ENCODE assay signal across 1 cellular context in genomic region chr22:19431641-19432091, GRCh38.
TF ChIP-seq lines count a peak whose summit lies in the region.

A gene with protein sequence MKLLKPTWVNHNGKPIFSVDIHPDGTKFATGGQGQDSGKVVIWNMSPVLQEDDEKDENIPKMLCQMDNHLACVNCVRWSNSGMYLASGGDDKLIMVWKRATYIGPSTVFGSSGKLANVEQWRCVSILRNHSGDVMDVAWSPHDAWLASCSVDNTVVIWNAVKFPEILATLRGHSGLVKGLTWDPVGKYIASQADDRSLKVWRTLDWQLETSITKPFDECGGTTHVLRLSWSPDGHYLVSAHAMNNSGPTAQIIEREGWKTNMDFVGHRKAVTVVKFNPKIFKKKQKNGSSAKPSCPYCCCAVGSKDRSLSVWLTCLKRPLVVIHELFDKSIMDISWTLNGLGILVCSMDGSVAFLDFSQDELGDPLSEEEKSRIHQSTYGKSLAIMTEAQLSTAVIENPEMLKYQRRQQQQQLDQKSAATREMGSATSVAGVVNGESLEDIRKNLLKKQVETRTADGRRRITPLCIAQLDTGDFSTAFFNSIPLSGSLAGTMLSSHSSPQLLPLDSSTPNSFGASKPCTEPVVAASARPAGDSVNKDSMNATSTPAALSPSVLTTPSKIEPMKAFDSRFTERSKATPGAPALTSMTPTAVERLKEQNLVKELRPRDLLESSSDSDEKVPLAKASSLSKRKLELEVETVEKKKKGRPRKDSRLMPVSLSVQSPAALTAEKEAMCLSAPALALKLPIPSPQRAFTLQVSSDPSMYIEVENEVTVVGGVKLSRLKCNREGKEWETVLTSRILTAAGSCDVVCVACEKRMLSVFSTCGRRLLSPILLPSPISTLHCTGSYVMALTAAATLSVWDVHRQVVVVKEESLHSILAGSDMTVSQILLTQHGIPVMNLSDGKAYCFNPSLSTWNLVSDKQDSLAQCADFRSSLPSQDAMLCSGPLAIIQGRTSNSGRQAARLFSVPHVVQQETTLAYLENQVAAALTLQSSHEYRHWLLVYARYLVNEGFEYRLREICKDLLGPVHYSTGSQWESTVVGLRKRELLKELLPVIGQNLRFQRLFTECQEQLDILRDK (minus strand): TSS chr22:19431733. CDS start chr22:19431476, 257 bp downstream.

TF ChIP-seq in SK-N-SH, 30 proteins besides CTCF, POLR2A, EP300 and RAD21 (continued from another document):
- TF ChIP-seq IRF3 (IDR thresholded peaks at IDR 0.05; ENCODE audit: low read depth, low read length) (no peak), RCOR1 (IDR thresholded peaks at IDR 0.05; ENCODE audit: low read length) (no peak; the same call in 1 of the 2 replicates), NRF1 (IDR thresholded peaks at IDR 0.05; ENCODE audit: low read depth, low read length) (0 out of 2 replicates have a peak, but pooled peaks have one; percentile 15), POLR2AphosphoS5 (IDR thresholded peaks at IDR 0.05; ENCODE audit: low read depth, low read length) (no peak), YY1 (IDR thresholded peaks at IDR 0.05; ENCODE audit: low read depth) (no peak), EZH2phosphoT487 (IDR thresholded peaks at IDR 0.05; ENCODE audit: borderline replicate concordance, low read depth) (no peak), REST (IDR thresholded peaks at IDR 0.05; ENCODE audit: low read depth, low read length) (peak; percentile 64; the same call in 1 of the 2 replicates), SIN3A (IDR thresholded peaks at IDR 0.05; ENCODE audit: borderline replicate concordance, low read depth, low read length) (no peak), FOXM1 (IDR thresholded peaks at IDR 0.05; ENCODE audit: low read depth) (no peak), GABPA (IDR thresholded peaks at IDR 0.05; ENCODE audit: low read depth) (peak; percentile 84), ELF1 (IDR thresholded peaks at IDR 0.05) (no peak), MAX (IDR thresholded peaks at IDR 0.05; ENCODE audit: low read depth) (peak; percentile 26; the same call in 1 of the 2 replicates), RXRA (IDR thresholded peaks at IDR 0.05; ENCODE audit: borderline replicate concordance, low read depth) (no peak), FOXJ3 (CRISPR knock-in tag; IDR thresholded peaks at IDR 0.05) (no peak)
- TF ChIP-seq, protein P1, sequence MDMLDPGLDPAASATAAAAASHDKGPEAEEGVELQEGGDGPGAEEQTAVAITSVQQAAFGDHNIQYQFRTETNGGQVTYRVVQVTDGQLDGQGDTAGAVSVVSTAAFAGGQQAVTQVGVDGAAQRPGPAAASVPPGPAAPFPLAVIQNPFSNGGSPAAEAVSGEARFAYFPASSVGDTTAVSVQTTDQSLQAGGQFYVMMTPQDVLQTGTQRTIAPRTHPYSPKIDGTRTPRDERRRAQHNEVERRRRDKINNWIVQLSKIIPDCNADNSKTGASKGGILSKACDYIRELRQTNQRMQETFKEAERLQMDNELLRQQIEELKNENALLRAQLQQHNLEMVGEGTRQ (IDR thresholded peaks at IDR 0.05; ENCODE audit: borderline replicate concordance, low read depth, low read length), result no peak
- TF ChIP-seq, protein P2, sequence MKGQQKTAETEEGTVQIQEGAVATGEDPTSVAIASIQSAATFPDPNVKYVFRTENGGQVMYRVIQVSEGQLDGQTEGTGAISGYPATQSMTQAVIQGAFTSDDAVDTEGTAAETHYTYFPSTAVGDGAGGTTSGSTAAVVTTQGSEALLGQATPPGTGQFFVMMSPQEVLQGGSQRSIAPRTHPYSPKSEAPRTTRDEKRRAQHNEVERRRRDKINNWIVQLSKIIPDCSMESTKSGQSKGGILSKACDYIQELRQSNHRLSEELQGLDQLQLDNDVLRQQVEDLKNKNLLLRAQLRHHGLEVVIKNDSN (IDR thresholded peaks at IDR 0.05; ENCODE audit: borderline replicate concordance, low read depth), result no peak
